Comparison of ENCODE assay signal across 9 cellular contexts in genomic region chr4:114780205-114780604, GRCh38.
DNase-seq lines count a peak whose midpoint lies in the region; ATAC-seq and TF ChIP-seq lines count a peak whose summit lies in the region.
"Had no signal": no experiment of that assay in that cellular context is flagged by ENCODE, and none has a peak within 500 bp of the region (broad histone marks: within the 10 kb centered on the region; RNA-seq: fewer than 3 reads in every experiment).

No MANE protein-coding gene starts in this region.

- H3K9me3 Mint-ChIP-seq in brain, result no peaks in the 10 kb centered on the region
- H3K9me3 Mint-ChIP-seq: dendritic cell treated with granulocyte-macrophage colony-stimulating factor and Interleukin-4, amounts not matched to agents 40 ng/mL and 50 ng/mL, for 4 days had no signal

- ATAC-seq in GM18868 (IDR thresholded peaks at IDR 0.05; ENCODE audit: unreplicated experiment) (peak; percentile 60), GM21390 (IDR thresholded peaks at IDR 0.05; ENCODE audit: unreplicated experiment) (no peak)

- H2BK12ac ChIP-seq in neuronal stem cell (ENCODE audit: low read length), result no peak overlapping the region

- H3K9ac ChIP-seq in neuronal stem cell (ENCODE audit: low read depth, low read length, poor library complexity), result no peak overlapping the region

- no peaks in the 10 kb centered on the region for H3K27me3 ChIP-seq in neuronal stem cell (ENCODE audit: control insufficient read depth in 3 of 3, insufficient read depth in 3 of 3, low read depth in 1 of 3, low read length in 3 of 3)

- H3K36me3 Mint-ChIP-seq in brain, result no peaks in the 10 kb centered on the region

- H3K4me3 Mint-ChIP-seq in brain, result no peak overlapping the region
- H3K4me3 Mint-ChIP-seq: dendritic cell treated with granulocyte-macrophage colony-stimulating factor and Interleukin-4, amounts not matched to agents 40 ng/mL and 50 ng/mL, for 4 days had no signal

- TF ChIP-seq CTCF in brain (conservative IDR thresholded peaks at IDR 0.05) (peak; percentile 68 to 85), lower leg skin (IDR thresholded peaks at IDR 0.05) (no peak)

- WGBS in neuronal stem cell (ENCODE audit: extremely low coverage in 2 of 2, insufficient read length in 2 of 2, insufficient replicate concordance in 1 of 2), 2 donors, result no CpG with 5 or more reads among the region's 1 CpG
- WGBS in lower leg skin, 2 donors, result 67% methylated on average over 1 of the region's 1 CpG

- H3K14ac ChIP-seq in neuronal stem cell (ENCODE audit: low read length), result no peak overlapping the region

- H3K4me2 ChIP-seq in neuronal stem cell (ENCODE audit: insufficient read depth, low read length, poor library complexity, severe bottlenecking), result no peak overlapping the region

- no peak overlapping the region for H3K18ac ChIP-seq in neuronal stem cell (ENCODE audit: low read length)

- H2BK15ac ChIP-seq in neuronal stem cell (ENCODE audit: low read length), result no peak overlapping the region

- no peaks in the 10 kb centered on the region for H3K36me3 ChIP-seq in neuronal stem cell (replicated peaks in 1 of 2; ENCODE audit: control insufficient read depth in 2 of 2, insufficient read depth in 2 of 2, low read length in 2 of 2)

- intact Hi-C loops in lower leg skin (cut with DNase I; ENCODE audit: low total_unique reads), result no loop called here

- H3K23ac ChIP-seq in neuronal stem cell (ENCODE audit: low read depth, low read length, poor library complexity), result no peak overlapping the region

- H3K27me3 Mint-ChIP-seq in brain, result no peaks in the 10 kb centered on the region
- H3K27me3 Mint-ChIP-seq: dendritic cell treated with granulocyte-macrophage colony-stimulating factor and Interleukin-4, amounts not matched to agents 40 ng/mL and 50 ng/mL, for 4 days had no signal

- H2BK120ac ChIP-seq in neuronal stem cell (ENCODE audit: low read depth, low read length), result no peak overlapping the region

- H4K91ac ChIP-seq in neuronal stem cell (ENCODE audit: low read depth, low read length, poor library complexity), result no peak overlapping the region

- H3K27ac Mint-ChIP-seq in brain, result no peak overlapping the region
- H3K27ac Mint-ChIP-seq: dendritic cell treated with granulocyte-macrophage colony-stimulating factor and Interleukin-4, amounts not matched to agents 40 ng/mL and 50 ng/mL, for 4 days had no signal

- no peak overlapping the region for H3K4ac ChIP-seq in neuronal stem cell (ENCODE audit: low read length)

- H3K9me3 ChIP-seq in neuronal stem cell (replicated peaks in 1 of 2; ENCODE audit: control insufficient read depth in 2 of 2, insufficient read depth in 1 of 2, low read depth in 1 of 2, low read length in 2 of 2), result no peaks in the 10 kb centered on the region

- no peak overlapping the region for H3K4me3 ChIP-seq in neuronal stem cell (ENCODE audit: low read length in 2 of 2)
- H3K4me3 ChIP-seq in lower leg skin (ENCODE audit: low read depth, poor library complexity, severe bottlenecking), result no peak overlapping the region

- H2AK5ac ChIP-seq in neuronal stem cell (ENCODE audit: low read depth, low read length), result no peak overlapping the region

- H3K4me1 ChIP-seq in neuronal stem cell (ENCODE audit: control insufficient read depth in 2 of 2, insufficient read depth in 1 of 2, low read depth in 1 of 2, low read length in 2 of 2), result peaks cover 3 to 8% of the 10 kb centered on the region in 2 donors

- H2BK5ac ChIP-seq in neuronal stem cell (ENCODE audit: low read length), result no peak overlapping the region

- no peaks in the 10 kb centered on the region for H3K79me1 ChIP-seq in neuronal stem cell (ENCODE audit: low read depth, low read length)

- no peak for TF ChIP-seq POLR2A in lower leg skin (IDR thresholded peaks at IDR 0.05)

- H4K8ac ChIP-seq in neuronal stem cell (ENCODE audit: low read depth, low read length), result no peak overlapping the region

- DNase-seq in NCI-H2081 treated with DMSO at 0.1 percent for 48 hours (lab: John Stamatoyannopoulos, UW) (peak; percentile 17), neuronal stem cell (ENCODE audit: low spot score) (peak; percentile 29), lower leg skin (ENCODE audit: low spot score in 2 of 2) (no peak)
- no peak for DNase-seq in stimulated activated CD4-positive, alpha-beta T cell treated with anti-CD3 and anti-CD28 coated beads, Interleukin-4, amount 100 ng/mL, for 1 hour
- no peak for DNase-seq in activated naive CD4-positive, alpha-beta T cell (lab: John Stamatoyannopoulos, UW)

- no peak overlapping the region for H3K27ac ChIP-seq in neuronal stem cell (replicated peaks; ENCODE audit: low read length)

- H3K4me1 Mint-ChIP-seq in brain, result peaks cover 18% of the 10 kb centered on the region

- H2AFZ ChIP-seq in neuronal stem cell (ENCODE audit: low read length), result peak overlapping the region; percentile 47

Comparison
In these comparisons a context has a peak if more than half of its experiments do, and no peak if none do; other contexts are left out.
1. DNase-seq: peak in NCI-H2081 treated with DMSO at 0.1 percent for 48 hours (single experiment) and neuronal stem cell (single experiment); none in stimulated activated CD4-positive, alpha-beta T cell treated with anti-CD3 and anti-CD28 coated beads, Interleukin-4, amount 100 ng/mL, for 1 hour (single experiment), lower leg skin (0 of 2) and activated naive CD4-positive, alpha-beta T cell (0 of 4).
2. CTCF ChIP-seq: peak in brain (2 of 2); none in lower leg skin (0 of 3).